In the genomic region with DNA sequence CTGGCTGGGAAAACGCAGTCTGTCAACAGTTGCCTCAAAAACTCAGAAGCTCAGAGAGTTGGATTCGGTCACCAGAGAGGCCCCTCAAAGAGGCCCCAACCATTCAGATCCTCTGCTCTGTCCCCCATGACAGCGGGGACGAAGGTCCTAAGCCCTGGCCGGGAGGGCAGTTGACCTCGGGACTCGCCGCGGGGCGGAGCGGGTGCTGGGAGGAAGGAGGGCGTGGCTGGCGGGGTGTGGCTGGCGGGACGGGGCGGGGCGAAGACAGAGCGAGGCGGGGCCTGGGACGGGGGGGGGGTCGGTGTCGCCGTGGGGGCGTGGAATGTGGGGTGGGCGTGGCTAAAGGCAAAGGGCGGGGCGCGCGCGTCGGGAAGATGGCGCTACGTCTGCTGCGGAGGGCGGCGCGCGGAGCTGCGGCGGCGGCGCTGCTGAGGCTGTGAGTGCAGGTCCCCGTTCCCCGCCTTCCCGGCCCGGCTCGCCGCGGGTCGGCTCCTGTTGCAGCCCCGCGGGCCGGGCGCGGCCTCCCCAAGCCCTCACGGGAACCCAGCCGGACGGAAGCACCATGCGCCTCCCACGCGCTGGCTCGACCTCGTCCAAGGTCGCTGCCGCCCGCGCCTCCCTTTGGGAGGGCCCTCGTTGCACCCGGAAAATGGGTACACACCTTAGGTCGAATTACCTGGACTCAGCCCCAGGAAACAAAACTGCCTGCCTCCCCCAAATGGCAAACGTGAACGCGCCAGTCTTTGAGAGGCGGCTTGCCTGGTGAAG, we compare ENCODE assay signal across 8 cellular contexts. TPM values are rescaled to one million over a fixed set of nuclear protein-coding genes. Genes with fewer than 3 reads are reported as not detected.
DNase-seq lines count a peak whose midpoint lies in the region; ATAC-seq, FAIRE-seq and TF ChIP-seq lines count a peak whose summit lies in the region.

Gene CLYBL, plus strand, starts transcription at position 369 of the 768 bp plus-strand sequence.

- POLR2A ChIA-PET in A549 (lab: Yijun Ruan, JAX) = interaction anchor here (0.6 kb wide), 2 partner anchors 151 to 364 kb away, joined by 3 read pairs; no protein-coding TSS in a partner anchor
- POLR2A ChIA-PET in WTC11 (lab: Charles Lee) = interaction anchor here (0.8 kb wide), 2 partner anchors 351 to 374 kb away, joined by 3 read pairs; no protein-coding TSS in a partner anchor

- H3K27ac ChIP-seq in A549 = peak within 1 kb of the TSS; percentile 91 to 94

- peak; percentile 87 for TF ChIP-seq POLR2A in A549 (IDR thresholded peaks at IDR 0.05; ENCODE audit: low read length)

- H3K9me3 ChIP-seq in A549 = no peaks in the 10 kb centered on the region

- peak within 1 kb of the TSS; percentile 74 for H3K4me3 ChIP-seq in A549
- H3K4me3 ChIP-seq in cardiac fibroblast (replicated peaks in 1 of 2; ENCODE audit: low read depth in 2 of 2, low read length in 2 of 2) = peak within 1 kb of the TSS; percentile 61 to 75

- TF ChIP-seq EP300 in A549 (IDR thresholded peaks at IDR 0.05) = no peak

- peak within 1 kb of the TSS; percentile 79 for H3K4me3 Mint-ChIP-seq in WTC11

- H3K4me1 ChIP-seq in A549 = peaks cover 14% of the 10 kb centered on the region

- TF ChIP-seq CTCF in A549 (IDR thresholded peaks at IDR 0.05) (no peak; the same call in 2 of the 3 replicates), WTC11 (IDR thresholded peaks at IDR 0.05) (no peak), cardiac fibroblast (IDR thresholded peaks at IDR 0.05; ENCODE audit: low read depth, low read length) (no peak)

- H3K27ac Mint-ChIP-seq in WTC11 = peak within 1 kb of the TSS; percentile 85

- FAIRE-seq in A549 (lab: Jason Lieb, UNC) = no peak

- peaks cover 28% of the 10 kb centered on the region for H3K4me1 Mint-ChIP-seq in WTC11

- CTCF ChIA-PET in A549 (lab: Yijun Ruan, JAX) (interaction anchor here (0.5 to 2.2 kb wide), 4 partner anchors 9 to 161 kb away, joined by 3 to 7 read pairs (median 4); no protein-coding TSS in a partner anchor), WTC11 (lab: Charles Lee) (interaction anchor here (0.6 to 2.1 kb wide), 17 partner anchors 8 to 1374 kb away, joined by 3 to 11 read pairs (median 4); no protein-coding TSS in a partner anchor)

- peaks cover 5% of the 10 kb centered on the region; the same call in 1 of the 2 replicates for H3K36me3 Mint-ChIP-seq in WTC11

- ATAC-seq in A549 = peak; percentile 90 to 95
- peak; percentile 73 for ATAC-seq in GM18519 (IDR thresholded peaks at IDR 0.05; ENCODE audit: low FRiP score, unreplicated experiment)
- peak; percentile 72 for ATAC-seq in HG03039 (IDR thresholded peaks at IDR 0.05; ENCODE audit: unreplicated experiment)
- peak; percentile 89 for ATAC-seq in WTC11

- no peaks in the 10 kb centered on the region for H3K9me3 Mint-ChIP-seq in WTC11

- under 1% methylated on average over 15 of the region's 74 CpGs for WGBS in A549 (ENCODE audit: missing lambda C conversion rate)

- TF ChIP-seq RAD21 in A549 (conservative IDR thresholded peaks at IDR 0.05 in 1 of 2, IDR thresholded peaks at IDR 0.05 in 1 of 2) = no peak

- H3K27me3 Mint-ChIP-seq in WTC11 (ENCODE audit: low read depth) = no peaks in the 10 kb centered on the region

- DNase-seq in A549 (ENCODE audit: low read depth in 1 of 2, low spot score in 1 of 2) = peak; percentile 50 to 83
- peak; percentile 53 for DNase-seq in NCI-H2107 treated with DMSO at 0.1 percent for 48 hours (lab: John Stamatoyannopoulos, UW; ENCODE audit: unreplicated experiment)
- DNase-seq in WTC11 (ENCODE audit: low spot score) = peak; percentile 90
- DNase-seq in cardiac fibroblast (ENCODE audit: low read depth in 2 of 2) = peak; percentile 82 to 89
- peak; percentile 81 for DNase-seq in iris pigment epithelial cell (ENCODE audit: low read depth)
- peak; percentile 93 for DNase-seq in stimulated activated CD4-positive, alpha-beta T cell treated with anti-CD3 and anti-CD28 coated beads, Interleukin-12 subunit alpha, Interleukin-12 subunit beta, amount 100 ng/mL, for 4 hours

- peak within 1 kb of the TSS; percentile 100 for H3K4me2 ChIP-seq in A549

TF ChIP-seq in A549, 52 proteins besides CTCF, POLR2A, EP300 and RAD21 (continues in another document):
- TF ChIP-seq FOSB (CRISPR knock-in tag; IDR thresholded peaks at IDR 0.05) (no peak), JUNB (IDR thresholded peaks at IDR 0.05) (no peak), HOXB13 (CRISPR knock-in tag; IDR thresholded peaks at IDR 0.05; ENCODE audit: low read depth) (0 out of 2 replicates have a peak, but pooled peaks have one; percentile 39), ESRRA (IDR thresholded peaks at IDR 0.05; ENCODE audit: borderline replicate concordance, low read length) (peak; percentile 59; the same call in 1 of the 2 replicates), PHF8 (IDR thresholded peaks at IDR 0.05; ENCODE audit: borderline replicate concordance, low read depth) (peak; percentile 80; the same call in 1 of the 2 replicates), RFX5 (IDR thresholded peaks at IDR 0.05) (no peak), RNF2 (IDR thresholded peaks at IDR 0.05; ENCODE audit: borderline replicate concordance, low read depth) (no peak), NPAS2 (CRISPR knock-in tag; IDR thresholded peaks at IDR 0.05; ENCODE audit: borderline replicate concordance) (no peak), TFCP2L1 (CRISPR knock-in tag; IDR thresholded peaks at IDR 0.05) (no peak), MYC (IDR thresholded peaks at IDR 0.05; ENCODE audit: borderline replicate concordance, low read length) (peak; percentile 43; the same call in 1 of the 2 replicates), CBX8 (IDR thresholded peaks at IDR 0.05) (no peak)
- TF ChIP-seq, protein P1, sequence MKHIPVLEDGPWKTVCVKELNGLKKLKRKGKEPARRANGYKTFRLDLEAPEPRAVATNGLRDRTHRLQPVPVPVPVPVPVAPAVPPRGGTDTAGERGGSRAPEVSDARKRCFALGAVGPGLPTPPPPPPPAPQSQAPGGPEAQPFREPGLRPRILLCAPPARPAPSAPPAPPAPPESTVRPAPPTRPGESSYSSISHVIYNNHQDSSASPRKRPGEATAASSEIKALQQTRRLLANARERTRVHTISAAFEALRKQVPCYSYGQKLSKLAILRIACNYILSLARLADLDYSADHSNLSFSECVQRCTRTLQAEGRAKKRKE (CRISPR knock-in tag; IDR thresholded peaks at IDR 0.05; ENCODE audit: low read depth) = no peak

TF ChIP-seq in WTC11, 78 proteins besides CTCF, POLR2A, EP300 and RAD21 (continues in another document):
- TF ChIP-seq SP1 (CRISPR knock-in tag; conservative IDR thresholded peaks at IDR 0.05) = peak; percentile 83
- TF ChIP-seq, protein P2, sequence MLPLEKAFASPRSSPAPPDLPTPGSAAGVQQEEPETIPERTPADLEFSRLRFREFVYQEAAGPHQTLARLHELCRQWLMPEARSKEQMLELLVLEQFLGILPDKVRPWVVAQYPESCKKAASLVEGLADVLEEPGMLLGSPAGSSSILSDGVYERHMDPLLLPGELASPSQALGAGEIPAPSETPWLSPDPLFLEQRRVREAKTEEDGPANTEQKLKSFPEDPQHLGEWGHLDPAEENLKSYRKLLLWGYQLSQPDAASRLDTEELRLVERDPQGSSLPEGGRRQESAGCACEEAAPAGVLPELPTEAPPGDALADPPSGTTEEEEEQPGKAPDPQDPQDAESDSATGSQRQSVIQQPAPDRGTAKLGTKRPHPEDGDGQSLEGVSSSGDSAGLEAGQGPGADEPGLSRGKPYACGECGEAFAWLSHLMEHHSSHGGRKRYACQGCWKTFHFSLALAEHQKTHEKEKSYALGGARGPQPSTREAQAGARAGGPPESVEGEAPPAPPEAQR (CRISPR knock-in tag; IDR thresholded peaks at IDR 0.05) = no peak
- TF ChIP-seq, protein P3, sequence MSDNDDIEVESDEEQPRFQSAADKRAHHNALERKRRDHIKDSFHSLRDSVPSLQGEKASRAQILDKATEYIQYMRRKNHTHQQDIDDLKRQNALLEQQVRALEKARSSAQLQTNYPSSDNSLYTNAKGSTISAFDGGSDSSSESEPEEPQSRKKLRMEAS (CRISPR knock-in tag; IDR thresholded peaks at IDR 0.05) = peak; percentile 70; the same call in 1 of the 2 replicates
- TF ChIP-seq FOXP1 (CRISPR knock-in tag; IDR thresholded peaks at IDR 0.05; ENCODE audit: borderline replicate concordance) = peak; percentile 55; the same call in 1 of the 2 replicates
- peak; percentile 53; the same call in 1 of the 2 replicates for TF ChIP-seq FOXK1 (CRISPR knock-in tag; IDR thresholded peaks at IDR 0.05)
- no peak for TF ChIP-seq ATF2 (CRISPR knock-in tag; IDR thresholded peaks at IDR 0.05; ENCODE audit: borderline replicate concordance, low read depth)
- peak; percentile 95 for TF ChIP-seq TP53 (CRISPR knock-in tag; IDR thresholded peaks at IDR 0.05)
- TF ChIP-seq TEAD4 (CRISPR knock-in tag; IDR thresholded peaks at IDR 0.05) = 0 out of 2 replicates have a peak, but pooled peaks have one; percentile 40

RNA-seq across cellular contexts. Expression of gene CLYBL, which starts in this region (rescaled TPM):
- 6.9 and 8.1 TPM in 2 replicates for polyA plus RNA-seq in A549 (2011; rRNA removed)
- 0.89 and 1.6 TPM in 2 replicates for polyA plus RNA-seq in A549 (2012; cell fraction: cytosol; rRNA removed)
- 0.54 and 1.2 TPM in 2 replicates for polyA plus RNA-seq in A549 (2012; cell fraction: nucleus; rRNA removed)
- polyA plus RNA-seq in A549 (2017; fragmentation: RNase III; extraction: RNeasy Plus Mini Kit Qiagen cat#74134 plus additional on column Dnase treatment) = 2.0 to 2.5 TPM (median 2.2 TPM) in 3 replicates
- 1.4 and 2.3 TPM in 2 replicates for polyA minus RNA-seq in A549 (2011; rRNA and poly(A)+ RNA removed)
- 8.8 to 17.3 TPM (median 14.7 TPM) in 3 replicates for total RNA-seq in WTC11 (2021)

Comparison
In these comparisons a context has a peak if more than half of its experiments do, and no peak if none do; other contexts are left out.
1. Peak in every context shown above with its lines: DNase-seq, ATAC-seq, H3K4me3 ChIP-seq and H3K27ac ChIP-seq.